ENCODE assay signal across 30 cellular contexts in genomic region chr11:45174168-45174835, GRCh38.
"Had no signal": no experiment of that assay in that cellular context is flagged by ENCODE, and none has a peak within 500 bp of the region (broad histone marks: within the 10 kb centered on the region; RNA-seq: fewer than 3 reads in every experiment).

No MANE protein-coding gene starts in this region.

- H3K36me3 ChIP-seq: neutrophil, ovary, spleen, suprapubic skin, tibial artery, transverse colon, upper lobe of right lung, uterus had no signal

- H3K27ac ChIP-seq: neutrophil, ovary, parathyroid adenoma, psoas muscle, skin epidermis, spleen, suprapubic skin, testis, tibial artery, upper lobe of right lung, uterus had no signal

- H3K79me2 ChIP-seq: parathyroid adenoma had no signal

- H3K4me1 ChIP-seq: parathyroid adenoma, suprapubic skin, uterus had no signal

- H3K4me3 ChIP-seq: ovary, psoas muscle, skin epidermis, smooth muscle cell, spleen, suprapubic skin, testis, tibial artery, transverse colon, upper lobe of right lung, uterus had no signal

- H2AFZ ChIP-seq: parathyroid adenoma had no signal

- DNase-seq: naive thymus-derived CD8-positive, alpha-beta T cell; nephron progenitor cell; nucleus accumbens; ovary; posterior cingulate gyrus; psoas muscle; right cardiac atrium; spleen; stimulated activated CD4-positive, alpha-beta T cell treated with anti-CD3 and anti-CD28 coated beads, Interleukin-12 subunit alpha, Interleukin-12 subunit beta, amount 100 ng/mL, for 4 hours; stimulated activated CD4-positive, alpha-beta T cell treated with anti-CD3 and anti-CD28 coated beads, Interleukin-1b, Interleukin-23, amount 100 ng/mL, for 48 hours; stimulated activated CD4-positive, alpha-beta T cell treated with anti-CD3 and anti-CD28 coated beads, Interleukin-4, amount 100 ng/mL, for 1 hour; stimulated activated CD4-positive, alpha-beta T cell treated with anti-CD3 and anti-CD28 coated beads, Interleukin-4, amount 100 ng/mL, for 4 hours; stimulated activated CD8-positive, alpha-beta memory T cell treated with anti-CD3 and anti-CD28 coated beads, Interleukin-4, amount 100 ng/mL, for 48 hours; stimulated activated naive CD4-positive, alpha-beta T cell; stimulated activated naive CD8-positive, alpha-beta T cell treated with anti-CD3 and anti-CD28 coated beads, Interleukin-15, amount 100 ng/mL, for 72 hours; stimulated activated naive CD8-positive, alpha-beta T cell treated with anti-CD3 and anti-CD28 coated beads, Interleukin-15, Interleukin-2, amounts not matched to agents 100 U/mL and 50 U/mL, for 24 hours; substantia nigra; testis; tibial artery; transverse colon; upper lobe of right lung; uterus had no signal

- ATAC-seq: naive thymus-derived CD8-positive, alpha-beta T cell; natural killer cell treated with Interleukin-12 subunit alpha and Interleukin-12 subunit beta and Interleukin-15 and Interleukin-18, amount 100 ng/mL, for 72 hours; psoas muscle; right cardiac atrium; sciatic nerve; stimulated activated memory B cell treated with anti-CD40 and anti-IgM and Interleukin-4, amounts not matched to agents 10 μg/mL and 1 μg/mL and 100 μg/mL, for 72 hours; stimulated activated naive CD8-positive, alpha-beta T cell treated with anti-CD3 and anti-CD28 coated beads, Interleukin-15, amount 100 ng/mL, for 72 hours; stimulated activated naive CD8-positive, alpha-beta T cell treated with anti-CD3 and anti-CD28 coated beads, Interleukin-15, Interleukin-2, amounts not matched to agents 100 U/mL and 50 U/mL, for 24 hours; upper lobe of right lung had no signal

- H3K9me3 ChIP-seq: neutrophil, ovary, psoas muscle, spleen, suprapubic skin, testis, tibial artery, transverse colon, upper lobe of right lung, uterus had no signal

- H3K4me2 ChIP-seq: smooth muscle cell had no signal

- H3K9ac ChIP-seq: parathyroid adenoma had no signal

- H3K27me3 ChIP-seq: ovary, suprapubic skin, testis, tibial artery, transverse colon, upper lobe of right lung, uterus had no signal
